In the genomic region with DNA sequence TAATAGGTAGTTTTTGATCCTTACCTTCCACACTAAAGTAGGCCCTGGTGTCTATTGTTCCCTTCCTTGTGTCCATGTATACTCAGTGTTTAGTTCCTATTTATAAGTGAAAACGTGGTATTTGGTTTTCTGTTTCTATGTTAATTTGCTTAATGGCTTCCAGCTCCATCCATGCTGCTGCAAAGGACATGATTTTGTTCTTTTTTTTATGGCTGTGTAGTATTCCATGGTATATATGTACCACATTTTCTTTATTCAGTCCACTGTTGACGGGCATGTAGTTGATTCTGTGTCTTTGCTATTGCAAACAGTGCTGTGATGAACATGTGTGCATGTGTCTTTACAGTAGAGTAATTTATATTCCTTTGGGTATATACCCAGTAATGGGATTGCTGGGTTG, we compare ENCODE assay signal across 32 cellular contexts. TPM values are rescaled to one million over a fixed set of nuclear protein-coding genes. Genes with fewer than 3 reads are reported as not detected.
A peak's percentile ranks its signal among the peaks of the same experiment; 100 is the strongest.
DNase-seq lines count a peak whose midpoint lies in the region; ATAC-seq and TF ChIP-seq lines count a peak whose summit lies in the region.
"Had no signal": no experiment of that assay in that cellular context is flagged by ENCODE, and none has a peak within 500 bp of the region (broad histone marks: within the 10 kb centered on the region; RNA-seq: fewer than 3 reads in every experiment).

No MANE protein-coding gene starts in this region.

- POLR2A ChIA-PET in HEK293 (lab: Yijun Ruan, JAX), result no interaction called here

- peak overlapping the region; percentile 12 for H3K27ac Mint-ChIP-seq in activated naive CD4-positive, alpha-beta T cell treated with anti-CD3 and anti-CD28 coated beads, Interleukin-2, amount 50 U/mL, for 24 hours
- peak overlapping the region in 1 of 2 donors; percentile 63 for H3K27ac Mint-ChIP-seq in activated naive CD4-positive, alpha-beta T cell treated with anti-CD3 and anti-CD28 coated beads, Interleukin-2, amount 50 U/mL, for 72 hours
- H3K27ac Mint-ChIP-seq in CD4-positive, CD25-positive, alpha-beta regulatory T cell, result peak overlapping the region in 2 of 3 donors; percentile 32 to 90
- H3K27ac Mint-ChIP-seq: B cell; CD4-positive, alpha-beta memory T cell; CD4-positive, alpha-beta T cell; CD8-positive, alpha-beta memory T cell; CD8-positive, alpha-beta T cell had no signal

- no peak overlapping the region for H3K4me3 Mint-ChIP-seq in activated naive CD4-positive, alpha-beta T cell treated with anti-CD3 and anti-CD28 coated beads, Interleukin-2, amount 50 U/mL, for 24 hours
- peak overlapping the region in 1 of 4 donors; percentile 21 for H3K4me3 Mint-ChIP-seq in CD4-positive, CD25-positive, alpha-beta regulatory T cell
- H3K4me3 Mint-ChIP-seq: B cell; CD14-positive monocyte; CD4-positive, alpha-beta memory T cell; CD4-positive, alpha-beta T cell; CD8-positive, alpha-beta memory T cell; CD8-positive, alpha-beta T cell had no signal

- in situ Hi-C loops in GM13976 (cut with MboI; ENCODE audit: low sequenced_read_pairs, unreplicated experiment), result no loop called here

- no peaks in the 10 kb centered on the region for H3K9me3 Mint-ChIP-seq in activated naive CD4-positive, alpha-beta T cell treated with anti-CD3 and anti-CD28 coated beads, Interleukin-2, amount 50 U/mL, for 24 hours
- H3K9me3 Mint-ChIP-seq in activated naive CD4-positive, alpha-beta T cell treated with anti-CD3 and anti-CD28 coated beads, Interleukin-2, amount 50 U/mL, for 72 hours, result no peaks in the 10 kb centered on the region
- H3K9me3 Mint-ChIP-seq in CD4-positive, CD25-positive, alpha-beta regulatory T cell, result no peaks in the 10 kb centered on the region
- H3K9me3 Mint-ChIP-seq: CD14-positive monocyte; CD4-positive, alpha-beta memory T cell; CD4-positive, alpha-beta T cell; CD8-positive, alpha-beta memory T cell; CD8-positive, alpha-beta T cell had no signal

- CTCF ChIA-PET in HEK293 (lab: Yijun Ruan, JAX), result interaction anchor here (0.7 to 2.6 kb wide), 4 partner anchors 9 to 171 kb away, joined by 3 to 10 read pairs (median 6); no protein-coding TSS in a partner anchor

- H3K4me1 Mint-ChIP-seq in activated naive CD4-positive, alpha-beta T cell treated with anti-CD3 and anti-CD28 coated beads, Interleukin-2, amount 50 U/mL, for 24 hours, result peaks cover 13% of the 10 kb centered on the region
- peaks cover 4 to 20% (median 7%) of the 10 kb centered on the region in 4 donors for H3K4me1 Mint-ChIP-seq in CD4-positive, CD25-positive, alpha-beta regulatory T cell
- H3K4me1 Mint-ChIP-seq: B cell had no signal

- no peak for ATAC-seq in activated naive CD4-positive, alpha-beta T cell treated with anti-CD3 and anti-CD28 coated beads, Interleukin-2, amount 50 U/mL, for 72 hours
- ATAC-seq in CD4-positive, CD25-positive, alpha-beta regulatory T cell (ENCODE audit: low read depth in 2 of 2), result no peak
- ATAC-seq in GM18867 (IDR thresholded peaks at IDR 0.05; ENCODE audit: unreplicated experiment), result no peak
- ATAC-seq: A549; CD8-positive, alpha-beta T cell had no signal

- peaks cover 69% of the 10 kb centered on the region for H3K36me3 ChIP-seq in CD4-positive, CD25-positive, alpha-beta regulatory T cell (ENCODE audit: control insufficient read depth, insufficient read depth, low read length)
- H3K36me3 ChIP-seq in HEK293 (ENCODE audit: control insufficient read depth in 2 of 2, insufficient read depth in 1 of 2, low read length in 2 of 2), result peaks cover 56 to 92% of the 10 kb centered on the region in 2 experiments

- DNase-seq in activated naive CD4-positive, alpha-beta T cell treated with anti-CD3 and anti-CD28 coated beads, Interleukin-2, amount 50 U/mL, for 72 hours (ENCODE audit: low spot score in 2 of 2), result no peak
- DNase-seq in CD4-positive, CD25-positive, alpha-beta regulatory T cell, result no peak
- no peak for DNase-seq in GM13976 (ENCODE audit: low spot score)
- DNase-seq: 8988T; ACHN; AML-193; BE2C; C1 segment of cervical spinal cord; Caco-2; Calu3; CD4-positive, alpha-beta memory T cell; CD4-positive, alpha-beta T cell; CD8-positive, alpha-beta memory T cell; CD8-positive, alpha-beta T cell; COR-L47; DMS 273 treated with DMSO at 0.1 percent for 48 hours; DMS153; DMS53; DMS79; DMS79 treated with DMSO at 0.1 percent for 48 hours; DND-41; EL had no signal

- peaks cover 14% of the 10 kb centered on the region for H3K36me3 Mint-ChIP-seq in activated naive CD4-positive, alpha-beta T cell treated with anti-CD3 and anti-CD28 coated beads, Interleukin-2, amount 50 U/mL, for 24 hours
- peaks cover 0 to 6% of the 10 kb centered on the region in 2 donors for H3K36me3 Mint-ChIP-seq in activated naive CD4-positive, alpha-beta T cell treated with anti-CD3 and anti-CD28 coated beads, Interleukin-2, amount 50 U/mL, for 72 hours
- H3K36me3 Mint-ChIP-seq in CD4-positive, CD25-positive, alpha-beta regulatory T cell, result peaks cover 48% of the 10 kb centered on the region

- H3K27ac ChIP-seq in CD4-positive, CD25-positive, alpha-beta regulatory T cell (ENCODE audit: insufficient read depth, low read length, poor library complexity, severe bottlenecking), result no peak overlapping the region
- H3K27ac ChIP-seq in HEK293 (ENCODE audit: extremely low read depth, low read depth, low read length), result no peak overlapping the region
- H3K27ac ChIP-seq: 22Rv1; A549; BLaER1; BLaER1 treated with 17β-estradiol and CSF1 and Interleukin-3, amounts not matched to agents 10 nM and 100 nM; C4-2B had no signal

- no peaks in the 10 kb centered on the region for H3K27me3 Mint-ChIP-seq in activated naive CD4-positive, alpha-beta T cell treated with anti-CD3 and anti-CD28 coated beads, Interleukin-2, amount 50 U/mL, for 24 hours
- no peaks in the 10 kb centered on the region for H3K27me3 Mint-ChIP-seq in CD4-positive, CD25-positive, alpha-beta regulatory T cell
- H3K27me3 Mint-ChIP-seq: B cell; CD4-positive, alpha-beta memory T cell; CD4-positive, alpha-beta T cell had no signal

- H3K4me3 ChIP-seq in CD4-positive, CD25-positive, alpha-beta regulatory T cell (ENCODE audit: low read depth, low read length), result no peak overlapping the region
- no peak overlapping the region for H3K4me3 ChIP-seq in HEK293 (ENCODE audit: low read depth, low read length)
- H3K4me3 ChIP-seq: A549; BLaER1; BLaER1 treated with 17β-estradiol and CSF1 and Interleukin-3, amounts not matched to agents 10 nM and 100 nM had no signal

- TF ChIP-seq CTCF in HEK293 (tag by site-specific recombination; IDR thresholded peaks at IDR 0.05) (no peak), GM13976 (IDR thresholded peaks at IDR 0.05; ENCODE audit: borderline replicate concordance, control extremely low read depth, extremely low read depth, insufficient read depth, missing control alignments) (no peak)

- no peaks in the 10 kb centered on the region for H3K9me3 ChIP-seq in CD4-positive, CD25-positive, alpha-beta regulatory T cell (ENCODE audit: control insufficient read depth in 2 of 2, low read length in 2 of 2)
- no peaks in the 10 kb centered on the region for H3K9me3 ChIP-seq in HEK293 (ENCODE audit: control insufficient read depth, insufficient read depth, low read depth, low read length)
- H3K9me3 ChIP-seq: A549; BE2C; BLaER1; BLaER1 treated with 17β-estradiol and CSF1 and Interleukin-3, amounts not matched to agents 10 nM and 100 nM; Caco-2 had no signal

- H3K27me3 ChIP-seq in CD4-positive, CD25-positive, alpha-beta regulatory T cell (ENCODE audit: control insufficient read depth, insufficient read depth, low read length), result no peaks in the 10 kb centered on the region
- H3K27me3 ChIP-seq: BE2C; BLaER1; BLaER1 treated with 17β-estradiol and CSF1 and Interleukin-3, amounts not matched to agents 10 nM and 100 nM had no signal

- no peaks in the 10 kb centered on the region for H3K4me1 ChIP-seq in CD4-positive, CD25-positive, alpha-beta regulatory T cell (ENCODE audit: control insufficient read depth, insufficient read depth, low read length, poor library complexity, severe bottlenecking)
- no peaks in the 10 kb centered on the region for H3K4me1 ChIP-seq in HEK293 (ENCODE audit: control insufficient read depth, insufficient read depth, low read length)
- H3K4me1 ChIP-seq: A549, BE2C, Caco-2 had no signal

RNA-seq across cellular contexts. Expression of a gene that starts 20.8 kb away (rescaled TPM):
- total RNA-seq in activated naive CD4-positive, alpha-beta T cell treated with anti-CD3 and anti-CD28 coated beads, Interleukin-2, amount 50 U/mL, for 72 hours, result 10 to 100 TPM; 44.5 to 72.1 TPM
- total RNA-seq in CD4-positive, CD25-positive, alpha-beta regulatory T cell, result 67.8 TPM
- polyA plus RNA-seq in CD4-positive, CD25-positive, alpha-beta regulatory T cell, result 10 to 100 TPM; 35.5 to 43.3 (median 36.4) TPM

RNA-seq across cellular contexts. Expression of a gene that starts 28.5 kb away (rescaled TPM):
- 100 to 1,000 TPM; 186 to 215 TPM for total RNA-seq in activated naive CD4-positive, alpha-beta T cell treated with anti-CD3 and anti-CD28 coated beads, Interleukin-2, amount 50 U/mL, for 72 hours
- total RNA-seq in CD4-positive, CD25-positive, alpha-beta regulatory T cell, result 158 TPM
- polyA plus RNA-seq in CD4-positive, CD25-positive, alpha-beta regulatory T cell, result 10 to 100 TPM; 27.3 to 36.4 (median 31.2) TPM

RNA-seq across cellular contexts. Expression of a gene that starts 36.7 kb away (rescaled TPM):
- 100 to 1,000 TPM; 281 to 325 TPM for total RNA-seq in activated naive CD4-positive, alpha-beta T cell treated with anti-CD3 and anti-CD28 coated beads, Interleukin-2, amount 50 U/mL, for 72 hours
- total RNA-seq in CD4-positive, CD25-positive, alpha-beta regulatory T cell, result 87.6 TPM
- 10 to 100 TPM; 26.9 to 50.2 (median 36.7) TPM for polyA plus RNA-seq in CD4-positive, CD25-positive, alpha-beta regulatory T cell

RNA-seq across cellular contexts. Expression of a gene that starts 47.2 kb away (rescaled TPM):
- 10 to 100 TPM; 61.4 to 70.4 TPM for total RNA-seq in activated naive CD4-positive, alpha-beta T cell treated with anti-CD3 and anti-CD28 coated beads, Interleukin-2, amount 50 U/mL, for 72 hours
- total RNA-seq in CD4-positive, CD25-positive, alpha-beta regulatory T cell, result 18.2 TPM
- 10 to 100 TPM; 72.5 to 86.4 (median 79.3) TPM for polyA plus RNA-seq in CD4-positive, CD25-positive, alpha-beta regulatory T cell

RNA-seq across cellular contexts. Expression of a gene that starts 59.6 kb away (rescaled TPM):
- total RNA-seq in activated naive CD4-positive, alpha-beta T cell treated with anti-CD3 and anti-CD28 coated beads, Interleukin-2, amount 50 U/mL, for 72 hours, result 10 to 100 TPM; 46.2 to 50.7 TPM
- total RNA-seq in CD4-positive, CD25-positive, alpha-beta regulatory T cell, result 76.7 TPM
- polyA plus RNA-seq in CD4-positive, CD25-positive, alpha-beta regulatory T cell, result 10 to 100 TPM; 15.8 to 17.8 (median 17.0) TPM
